In genomic region chr11:5690736-5691135, GRCh38 we compare ENCODE assay signal across 8 cellular contexts. TPM values are rescaled to one million over a fixed set of nuclear protein-coding genes. Genes with fewer than 3 reads are reported as not detected.
A peak's percentile ranks its signal among the peaks of the same experiment; 100 is the strongest.
DNase-seq lines count a peak whose midpoint lies in the region; ATAC-seq and TF ChIP-seq lines count a peak whose summit lies in the region.

No MANE protein-coding gene starts in this region.

- no peaks in the 10 kb centered on the region for H3K36me3 Mint-ChIP-seq in neural progenitor cell

- DNase-seq in BJ (ENCODE audit: low read depth) (no peak), OCI-LY7 (ENCODE audit: low spot score) (peak; percentile 24), epithelial cell of prostate (ENCODE audit: low read depth, low spot score) (no peak), neural progenitor cell (ENCODE audit: low spot score) (no peak), D341Med (ENCODE audit: low spot score) (no peak)

- H3K4me1 ChIP-seq in OCI-LY7 (ENCODE audit: insufficient read depth, low read length, poor library complexity, severe bottlenecking) (peaks cover 19% of the 10 kb centered on the region), neural progenitor cell (peaks cover 22% of the 10 kb centered on the region)

- H3K36me3 ChIP-seq in BJ (ENCODE audit: control insufficient read depth, insufficient read depth, low read length) (no peaks in the 10 kb centered on the region; the same call in 1 of the 2 replicates), OCI-LY7 (ENCODE audit: insufficient read depth, low read length) (peaks cover 5% of the 10 kb centered on the region; the same call in 1 of the 2 replicates), neural progenitor cell (no peaks in the 10 kb centered on the region)

- H3K79me2 ChIP-seq in OCI-LY7 (ENCODE audit: insufficient read depth, low read depth, low read length) (peaks cover 26% of the 10 kb centered on the region; the same call in 1 of the 2 replicates), neural progenitor cell (ENCODE audit: low read depth) (peaks cover 21% of the 10 kb centered on the region)

- H3K27me3 ChIP-seq in BJ (ENCODE audit: control insufficient read depth, insufficient read depth, low read length) (no peaks in the 10 kb centered on the region), neural progenitor cell (no peaks in the 10 kb centered on the region)

- H4K20me1 ChIP-seq in OCI-LY7 (ENCODE audit: insufficient read depth, low read length) (no peaks in the 10 kb centered on the region), neural progenitor cell (ENCODE audit: low read depth) (no peaks in the 10 kb centered on the region)

- H3K27me3 Mint-ChIP-seq in neural progenitor cell (ENCODE audit: insufficient read depth, low read depth), result no peaks in the 10 kb centered on the region

- peaks cover 28% of the 10 kb centered on the region for H3F3A ChIP-seq in neural progenitor cell (ENCODE audit: low read depth)

- intact Hi-C loops in OCI-LY7 (cut with micrococcal nuclease; ENCODE audit: unreplicated experiment), result no loop called here

- H3K27ac Mint-ChIP-seq in neural progenitor cell, result no peak overlapping the region

- H3K4me1 Mint-ChIP-seq in neural progenitor cell, result peaks cover 7% of the 10 kb centered on the region

- ATAC-seq in HG02588 (IDR thresholded peaks at IDR 0.05; ENCODE audit: unreplicated experiment) (no peak), HG02852 (IDR thresholded peaks at IDR 0.05; ENCODE audit: unreplicated experiment) (no peak), HG02938 (IDR thresholded peaks at IDR 0.05; ENCODE audit: unreplicated experiment) (no peak)

- H2AFZ ChIP-seq in OCI-LY7 (ENCODE audit: low read length) (peak overlapping the region; percentile 73; the same call in 1 of the 2 replicates), neural progenitor cell (replicated peaks) (peak overlapping the region; percentile 81)

- H3K4me2 ChIP-seq in OCI-LY7 (ENCODE audit: low read length), result peak overlapping the region; percentile 85
- H3K4me2 ChIP-seq in neural progenitor cell, result peak overlapping the region; percentile 69

- no TSS peak for BruUV-seq in OCI-LY7 (replicated peaks; lab: Mats Ljungman, UMichigan)

- CTCF ChIA-PET in BJ (lab: Yijun Ruan, JAX), result interaction anchor here (0.9 kb wide), 2 partner anchors 32 to 83 kb away, joined by 3 to 4 read pairs; no protein-coding TSS in a partner anchor
- CTCF ChIA-PET in OCI-LY7 (lab: Charles Lee; ENCODE audit: unreplicated experiment), result no interaction called here

- H3K27ac ChIP-seq in OCI-LY7 (ENCODE audit: low read depth, low read length, poor library complexity, severe bottlenecking), result peak overlapping the region; percentile 89
- peak overlapping the region; percentile 70 for H3K27ac ChIP-seq in epithelial cell of prostate
- peak overlapping the region; percentile 93 for H3K27ac ChIP-seq in neural progenitor cell

- no peaks in the 10 kb centered on the region for H3K9me3 ChIP-seq in OCI-LY7 (ENCODE audit: low read length)
- H3K9me3 ChIP-seq in neural progenitor cell (ENCODE audit: low read depth), result no peaks in the 10 kb centered on the region

- POLR2A ChIA-PET in BJ (lab: Charles Lee), result interaction anchor here (0.7 kb wide), 1 partner anchor 71 kb away, joined by 8 read pairs; no protein-coding TSS in a partner anchor
- POLR2A ChIA-PET in OCI-LY7 (lab: Charles Lee), result interaction anchor here (1.2 to 4.9 kb wide), 4 partner anchors 10 to 66 kb away, joined by 6 to 26 read pairs (median 6); partner anchors contain the start of gene TRIM34

- TF ChIP-seq CTCF in BJ (IDR thresholded peaks at IDR 0.05; ENCODE audit: insufficient read depth, low read depth, low read length), result no peak
- no peak for TF ChIP-seq CTCF in OCI-LY7 (conservative IDR thresholded peaks at IDR 0.05; ENCODE audit: low read length)
- TF ChIP-seq CTCF in neural progenitor cell (IDR thresholded peaks at IDR 0.05), result no peak

- H3K4me3 Mint-ChIP-seq in neural progenitor cell, result no peak overlapping the region

- H3K4me3 ChIP-seq in BJ (ENCODE audit: low read depth, low read length) (peak overlapping the region; percentile 46), OCI-LY7 (ENCODE audit: low read depth, low read length, poor library complexity, severe bottlenecking) (peak overlapping the region; percentile 72), neural progenitor cell (no peak overlapping the region)

- no peaks in the 10 kb centered on the region for H3K9me3 Mint-ChIP-seq in neural progenitor cell

- no peaks in the 10 kb centered on the region for H3K9me2 ChIP-seq in OCI-LY7 (ENCODE audit: insufficient read depth, low read length)

- H3K9ac ChIP-seq in neural progenitor cell, result no peak overlapping the region

RNA-seq across cellular contexts. Expression of gene TRIM22, which starts 1.1 kb away (rescaled TPM):
- 58.2 and 74.9 TPM in 2 replicates for polyA plus RNA-seq in BJ (2011; rRNA removed)
- 22.2 and 27.3 TPM in 2 replicates for polyA minus RNA-seq in BJ (2011; rRNA and poly(A)+ RNA removed)
- total RNA-seq in OCI-LY7 (2014; rRNA removed; shearing (Covaris generic)), result 28.5 and 42.7 TPM in 2 replicates
- 41.6 and 49.7 TPM in 2 replicates for total RNA-seq in OCI-LY7 (2022)
- total RNA-seq in neural progenitor cell (ENCODE audit: low replicate concordance), result 15.1 and 21.3 TPM in 2 replicates

RNA-seq across cellular contexts. Expression of gene TRIM5, which starts 5.9 kb away (rescaled TPM):
- polyA plus RNA-seq in BJ (2011; rRNA removed), result 19.1 and 21.2 TPM in 2 replicates
- 14.6 and 20.3 TPM in 2 replicates for polyA minus RNA-seq in BJ (2011; rRNA and poly(A)+ RNA removed)
- 16.6 and 19.6 TPM in 2 replicates for total RNA-seq in OCI-LY7 (2014; rRNA removed; shearing (Covaris generic))
- total RNA-seq in OCI-LY7 (2022), result 22.5 and 25.5 TPM in 2 replicates
- 24.5 and 26.7 TPM in 2 replicates for total RNA-seq in neural progenitor cell (ENCODE audit: low replicate concordance)

RNA-seq across cellular contexts. Expression of gene OR56B1, which starts 45.5 kb away (rescaled TPM):
- polyA plus RNA-seq in BJ (2011; rRNA removed), result not detected in 2 replicates
- not detected in 2 replicates for polyA minus RNA-seq in BJ (2011; rRNA and poly(A)+ RNA removed)
- total RNA-seq in OCI-LY7 (2014; rRNA removed; shearing (Covaris generic)), result 0.06 TPM in 1 of 2 replicates, not detected in the other
- total RNA-seq in OCI-LY7 (2022) (not detected in 2 replicates), neural progenitor cell (ENCODE audit: low replicate concordance) (0.41 TPM in 1 of 2 replicates, not detected in the other)
